ENCODE assay signal across 20 cellular contexts in the genomic region with DNA sequence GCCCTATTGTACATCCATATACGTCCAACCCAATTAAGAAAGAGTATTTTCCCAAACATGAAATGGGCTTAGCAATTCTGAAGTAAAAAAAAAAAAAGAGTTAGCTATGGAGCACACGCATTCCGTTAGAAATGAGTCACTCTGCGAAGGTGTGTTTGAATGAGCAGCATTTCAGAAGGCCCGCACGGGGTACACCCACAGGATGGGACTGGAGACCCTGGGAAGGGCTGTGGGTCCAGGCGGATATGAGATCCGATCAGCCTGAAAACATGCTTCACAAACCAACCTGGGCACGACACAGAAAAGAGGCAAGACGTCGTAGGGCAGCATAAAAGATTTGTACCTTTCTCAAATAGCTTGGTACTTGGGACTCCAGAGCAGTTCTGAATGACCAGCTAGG.
DNase-seq lines count a peak whose midpoint lies in the region; ATAC-seq and TF ChIP-seq lines count a peak whose summit lies in the region.
"Had no signal": no experiment of that assay in that cellular context is flagged by ENCODE, and none has a peak within 500 bp of the region (broad histone marks: within the 10 kb centered on the region; RNA-seq: fewer than 3 reads in every experiment).

No MANE protein-coding gene starts in this region.

- H3K4me3 ChIP-seq in left ventricle myocardium inferior (no peak overlapping the region), fibroblast of lung (replicated peaks in 1 of 4; ENCODE audit: control extremely low read depth in 1 of 4, insufficient read depth in 1 of 4, low read depth in 3 of 4, low read length in 4 of 4) (no peak overlapping the region), psoas muscle (no peak overlapping the region), uterus (no peak overlapping the region), mucosa of descending colon (no peak overlapping the region)
- H3K4me3 ChIP-seq: A549, PC-9 had no signal

- H3K9me3 Mint-ChIP-seq in nephron progenitor cell: no peaks in the 10 kb centered on the region
- H3K9me3 Mint-ChIP-seq: CD14-positive monocyte had no signal

- H3K9me3 ChIP-seq in left ventricle myocardium inferior (replicated peaks) (no peaks in the 10 kb centered on the region), fibroblast of lung (ENCODE audit: control insufficient read depth, insufficient read depth, low read depth, low read length) (no peaks in the 10 kb centered on the region), psoas muscle (no peaks in the 10 kb centered on the region), uterus (no peaks in the 10 kb centered on the region), mucosa of descending colon (no peaks in the 10 kb centered on the region)
- H3K9me3 ChIP-seq: A549 had no signal

- peaks cover 17% of the 10 kb centered on the region for H3K4me1 Mint-ChIP-seq in nephron progenitor cell
- H3K4me1 Mint-ChIP-seq: activated CD4-positive, alpha-beta T cell treated with anti-CD3 and anti-CD28 coated beads, Interleukin-2, amount 10 ng/mL, durations not matched to agents 7 days and 5 days; CD14-positive monocyte had no signal

- H3K4me1 ChIP-seq in left ventricle myocardium inferior (peaks cover 63% of the 10 kb centered on the region), fibroblast of lung (ENCODE audit: control insufficient read depth, extremely low read depth, insufficient read depth, low read length) (peaks cover 21% of the 10 kb centered on the region), psoas muscle (peaks cover 30% of the 10 kb centered on the region), uterus (peaks cover 17 to 33% of the 10 kb centered on the region in 2 donors), mucosa of descending colon (ENCODE audit: low read depth) (no peaks in the 10 kb centered on the region)
- H3K4me1 ChIP-seq: A549 had no signal

- H3K4me2 ChIP-seq in fibroblast of lung (ENCODE audit: extremely low read depth, insufficient read depth, low read length): no peak overlapping the region
- H3K4me2 ChIP-seq: A549, PC-9 had no signal

- no peak for TF ChIP-seq POLR2A in uterus (IDR thresholded peaks at IDR 0.05)

- H3K9ac ChIP-seq in fibroblast of lung (ENCODE audit: insufficient read depth, low read length): no peak overlapping the region

- H3K27me3 Mint-ChIP-seq in nephron progenitor cell (ENCODE audit: low read depth, poor library complexity): no peaks in the 10 kb centered on the region
- H3K27me3 Mint-ChIP-seq: activated CD4-positive, alpha-beta T cell treated with anti-CD3 and anti-CD28 coated beads, Interleukin-2, amount 10 ng/mL, durations not matched to agents 7 days and 5 days had no signal

- no peak for TF ChIP-seq CTCF in left ventricle myocardium inferior (IDR thresholded peaks at IDR 0.05; ENCODE audit: borderline replicate concordance)
- TF ChIP-seq CTCF in fibroblast of lung (conservative IDR thresholded peaks at IDR 0.05 in 1 of 2, IDR thresholded peaks at IDR 0.05 in 1 of 2; ENCODE audit: low read depth in 1 of 2, low read length in 2 of 2): no peak
- TF ChIP-seq CTCF in psoas muscle (IDR thresholded peaks at IDR 0.05): no peak
- no peak for TF ChIP-seq CTCF in uterus (IDR thresholded peaks at IDR 0.05)
- TF ChIP-seq CTCF in mucosa of descending colon (IDR thresholded peaks at IDR 0.05): no peak
- TF ChIP-seq CTCF in nephron progenitor cell (IDR thresholded peaks at IDR 0.05): no peak

- H3K27me3 ChIP-seq in left ventricle myocardium inferior (ENCODE audit: low read depth) (no peaks in the 10 kb centered on the region), fibroblast of lung (ENCODE audit: control insufficient read depth, insufficient read depth, low read length) (no peaks in the 10 kb centered on the region), psoas muscle (ENCODE audit: insufficient read depth in 3 of 3, low read length in 2 of 3) (no peaks in the 10 kb centered on the region), uterus (no peaks in the 10 kb centered on the region)

- no peaks in the 10 kb centered on the region for H4K20me1 ChIP-seq in fibroblast of lung (ENCODE audit: control insufficient read depth, extremely low read depth, insufficient read depth, low read length)

- no peak overlapping the region for H3K4me3 Mint-ChIP-seq in nephron progenitor cell
- H3K4me3 Mint-ChIP-seq: activated CD4-positive, alpha-beta T cell treated with anti-CD3 and anti-CD28 coated beads, Interleukin-2, amount 10 ng/mL, durations not matched to agents 7 days and 5 days; CD14-positive monocyte had no signal

- no peak for DNase-seq in left ventricle myocardium inferior
- no peak for DNase-seq in left cardiac atrium
- peak in 1 of 2 donors; percentile 87 for DNase-seq in fibroblast of lung (ENCODE audit: low read depth in 2 of 2)
- no peak for DNase-seq in psoas muscle
- DNase-seq in uterus: no peak
- DNase-seq in mucosa of descending colon: no peak
- DNase-seq in nephron progenitor cell: no peak
- DNase-seq: activated CD4-positive, alpha-beta T cell treated with anti-CD3 and anti-CD28 coated beads, Interleukin-2, amount 10 ng/mL, durations not matched to agents 7 days and 5 days; activated CD8-positive, alpha-beta memory T cell treated with anti-CD3 and anti-CD28 coated beads, Interleukin-2, amount 50 U/mL, for 48 hours; DMS53; KG1; kidney glomerular epithelial cell; NCI-H1105 treated with DMSO at 0.1 percent for 48 hours; NCI-H748 treated with DMSO at 0.1 percent for 48 hours; occipital lobe; PC-9 had no signal

- H3K36me3 ChIP-seq in left ventricle myocardium inferior (no peaks in the 10 kb centered on the region), fibroblast of lung (ENCODE audit: control insufficient read depth, insufficient read depth, low read length) (no peaks in the 10 kb centered on the region), psoas muscle (ENCODE audit: insufficient read depth in 1 of 2, low read depth in 1 of 2) (no peaks in the 10 kb centered on the region), uterus (no peaks in the 10 kb centered on the region), mucosa of descending colon (ENCODE audit: low read depth) (no peaks in the 10 kb centered on the region)

- ATAC-seq in left cardiac atrium (no peak), psoas muscle (no peak), GM18498 (IDR thresholded peaks at IDR 0.05; ENCODE audit: unreplicated experiment) (no peak), mucosa of descending colon (no peak)
- ATAC-seq: A549 had no signal

- H3K27ac ChIP-seq in left ventricle myocardium inferior (replicated peaks): peak overlapping the region; percentile 88
- peak overlapping the region; percentile 84 for H3K27ac ChIP-seq in fibroblast of lung (ENCODE audit: insufficient read depth, low read length)
- H3K27ac ChIP-seq in psoas muscle: peak overlapping the region; percentile 82
- peak overlapping the region; percentile 90 to 96 for H3K27ac ChIP-seq in uterus
- H3K27ac ChIP-seq: A549, PC-9 had no signal

- H3K27ac Mint-ChIP-seq in nephron progenitor cell: no peak overlapping the region
- H3K27ac Mint-ChIP-seq: activated CD4-positive, alpha-beta T cell treated with anti-CD3 and anti-CD28 coated beads, Interleukin-2, amount 10 ng/mL, durations not matched to agents 7 days and 5 days; CD14-positive monocyte had no signal

- H3K79me2 ChIP-seq in fibroblast of lung (ENCODE audit: control insufficient read depth, insufficient read depth, low read length): no peaks in the 10 kb centered on the region

- no peaks in the 10 kb centered on the region for H3K36me3 Mint-ChIP-seq in nephron progenitor cell (ENCODE audit: low read depth)
- H3K36me3 Mint-ChIP-seq: brain, CD14-positive monocyte had no signal

- no peak overlapping the region for H2AFZ ChIP-seq in fibroblast of lung (ENCODE audit: low read length)
- H2AFZ ChIP-seq: PC-9 had no signal

- intact Hi-C loops in left ventricle myocardium inferior (cut with micrococcal nuclease): no loop called here
- intact Hi-C loops in left cardiac atrium (cut with DNase I): loop anchor here in 1 of 2 donors (5.0 kb wide), 1 partner anchor 101 kb away; no protein-coding TSS in a partner anchor
- intact Hi-C loops in psoas muscle (cut with DNase I): loop anchor here in 1 of 2 donors (5.0 to 10.0 kb wide), 2 partner anchors 76 to 94 kb away; no protein-coding TSS in a partner anchor
- intact Hi-C loops in uterus (cut with DNase I; ENCODE audit: low total_unique reads): loop anchor here (5.0 kb wide), 1 partner anchor 101 kb away; no protein-coding TSS in a partner anchor
- intact Hi-C loops in mucosa of descending colon (cut with DNase I, micrococcal nuclease): no loop called here

- 88 to 90% (median 90%) methylated on average over 11 of the region's 11 CpGs for WGBS in psoas muscle, 3 donors
